ENCODE assay signal across 1 cellular context in genomic region chr16:27329376-27330036, GRCh38.
TF ChIP-seq lines count a peak whose summit lies in the region.

No MANE protein-coding gene starts in this region.

TF ChIP-seq in endothelial cell of umbilical vein, 7 proteins besides CTCF, POLR2A, EP300 and RAD21:
- peak; percentile 28 for TF ChIP-seq GATA2 (IDR thresholded peaks at IDR 0.05; ENCODE audit: insufficient read depth, insufficient read length, low read depth, low read length)
